In the genomic region with DNA sequence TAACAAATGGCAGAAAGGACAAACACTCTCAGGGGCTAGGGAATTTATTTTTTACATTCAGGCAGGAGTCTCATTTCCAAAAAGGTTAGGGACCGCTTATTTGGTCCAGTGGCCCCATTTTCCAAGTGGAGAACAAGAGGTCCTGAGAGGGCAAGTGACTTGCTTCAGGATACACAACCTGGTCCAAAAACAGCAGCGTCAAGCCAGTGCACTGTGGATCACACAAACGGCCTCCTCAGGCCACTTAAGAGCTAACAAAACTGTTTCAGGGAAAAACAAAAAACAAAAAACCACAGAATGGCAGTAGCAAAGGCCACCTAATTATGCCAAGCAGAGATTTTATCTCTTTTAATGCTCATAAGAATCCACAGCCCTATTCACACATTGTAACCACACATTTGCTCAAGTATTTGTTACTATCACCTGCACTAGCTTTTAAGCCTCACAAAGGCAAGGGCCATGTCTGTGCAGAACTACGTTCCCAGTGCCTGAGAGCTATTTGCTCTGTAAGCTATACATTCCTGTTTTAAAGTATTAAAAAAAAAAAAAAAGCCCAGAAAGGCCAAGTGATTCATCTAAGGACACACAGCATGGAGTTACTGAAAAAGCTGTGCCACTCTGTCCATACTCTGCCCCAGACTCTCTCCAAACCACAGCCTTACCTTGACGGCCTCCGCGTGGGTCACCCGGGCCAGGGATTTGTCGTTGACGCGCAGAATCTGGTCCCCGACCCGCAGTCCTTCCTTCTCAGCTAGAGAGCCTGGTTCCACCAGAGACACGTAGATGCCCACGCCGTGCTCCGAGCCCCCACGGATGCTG, we compare ENCODE assay signal across 8 cellular contexts. TPM values are rescaled to one million over a fixed set of nuclear protein-coding genes. Genes with fewer than 3 reads are reported as not detected.
A peak's percentile ranks its signal among the peaks of the same experiment; 100 is the strongest.
DNase-seq lines count a peak whose midpoint lies in the region; ATAC-seq lines count a peak whose summit lies in the region.

No MANE protein-coding gene starts in this region.

- H3K18ac ChIP-seq in trophoblast cell (ENCODE audit: low read length), result no peak overlapping the region

- H3K4me3 ChIP-seq in NT2/D1 (ENCODE audit: insufficient read length, low read depth), result peak overlapping the region; percentile 73
- H3K4me3 ChIP-seq in trophoblast cell (ENCODE audit: low read depth, low read length), result peak overlapping the region; percentile 80

- no peaks in the 10 kb centered on the region for H3K9me3 Mint-ChIP-seq in effector memory CD8-positive, alpha-beta T cell

- peak overlapping the region; percentile 86 to 87 for H3K4me3 Mint-ChIP-seq in effector memory CD8-positive, alpha-beta T cell

- in situ Hi-C loops in Caki2 (cut with HindIII; ENCODE audit: low pct_unique_long_range_greater_than_20kb, low sequenced_read_pairs), result no loop called here

- no peak overlapping the region for H2AFZ ChIP-seq in trophoblast cell (ENCODE audit: insufficient read depth, low read length, poor library complexity)

- peak overlapping the region; percentile 85 for H3K9ac ChIP-seq in NT2/D1 (ENCODE audit: insufficient read length, low read depth)
- H3K9ac ChIP-seq in trophoblast cell (ENCODE audit: low read length), result no peak overlapping the region

- no CpG with 5 or more reads among the region's 18 CpGs for WGBS in trophoblast cell (ENCODE audit: extremely low coverage, insufficient coverage, insufficient read length)

- H3K23ac ChIP-seq in trophoblast cell (ENCODE audit: low read length), result no peak overlapping the region

- H3K36me3 Mint-ChIP-seq in effector memory CD8-positive, alpha-beta T cell (ENCODE audit: insufficient read depth), result peaks cover 48% of the 10 kb centered on the region

- H3K9me3 ChIP-seq in NT2/D1 (ENCODE audit: insufficient read depth, low read length), result no peaks in the 10 kb centered on the region
- H3K9me3 ChIP-seq in trophoblast cell (ENCODE audit: insufficient read depth, low read depth, low read length), result peaks cover 2% of the 10 kb centered on the region

- peaks cover 12% of the 10 kb centered on the region for H3K79me1 ChIP-seq in trophoblast cell (ENCODE audit: low read length)

- no peak overlapping the region for H4K12ac ChIP-seq in trophoblast cell (ENCODE audit: low read depth, low read length)

- peaks cover 0 to 9% of the 10 kb centered on the region in 2 donors for H3K27me3 Mint-ChIP-seq in effector memory CD8-positive, alpha-beta T cell

- H2BK5ac ChIP-seq in trophoblast cell (ENCODE audit: low read depth, low read length, poor library complexity), result no peak overlapping the region

- H3K79me2 ChIP-seq in trophoblast cell (ENCODE audit: control insufficient read depth, insufficient read depth, low read length, poor library complexity), result peaks cover 4% of the 10 kb centered on the region

- no peak overlapping the region for H2BK120ac ChIP-seq in trophoblast cell (ENCODE audit: insufficient read depth, low read length, poor library complexity)

- H3K27ac ChIP-seq in trophoblast cell (ENCODE audit: low read depth, low read length), result no peak overlapping the region

- H3K4me1 ChIP-seq in NT2/D1 (ENCODE audit: insufficient read depth, insufficient read length) (peaks cover 11% of the 10 kb centered on the region), trophoblast cell (ENCODE audit: control insufficient read depth in 1 of 2, insufficient read depth in 2 of 2, low read length in 2 of 2) (peaks cover 8 to 19% of the 10 kb centered on the region in 2 experiments)

- ATAC-seq in effector memory CD8-positive, alpha-beta T cell (replicated peaks), result peak; percentile 35

- H3K4me2 ChIP-seq in trophoblast cell (ENCODE audit: low read length), result peak overlapping the region; percentile 73

- H4K91ac ChIP-seq in trophoblast cell (ENCODE audit: low read depth, low read length), result no peak overlapping the region

- no peaks in the 10 kb centered on the region for H3K36me3 ChIP-seq in NT2/D1 (ENCODE audit: insufficient read depth, insufficient read length, low read length)
- no peaks in the 10 kb centered on the region for H3K36me3 ChIP-seq in trophoblast cell (ENCODE audit: control insufficient read depth in 1 of 2, insufficient read depth in 2 of 2, low read length in 2 of 2)

- peak overlapping the region; percentile 90 to 93 for H3K27ac Mint-ChIP-seq in effector memory CD8-positive, alpha-beta T cell

- H3K14ac ChIP-seq in trophoblast cell (ENCODE audit: low read length), result no peak overlapping the region

- H2AK5ac ChIP-seq in trophoblast cell (ENCODE audit: low read length), result no peak overlapping the region

- H3K4me1 Mint-ChIP-seq in effector memory CD8-positive, alpha-beta T cell (ENCODE audit: low read depth in 2 of 2), result peaks cover 36% of the 10 kb centered on the region in 2 donors

- H3K27me3 ChIP-seq in NT2/D1 (ENCODE audit: insufficient read depth, insufficient read length), result peaks cover 14% of the 10 kb centered on the region
- H3K27me3 ChIP-seq in trophoblast cell (ENCODE audit: insufficient read depth, low read length), result no peaks in the 10 kb centered on the region

- H2BK12ac ChIP-seq in trophoblast cell (ENCODE audit: low read length), result no peak overlapping the region

- peak; percentile 10 for DNase-seq in Caki2 (ENCODE audit: low read depth)
- DNase-seq in NT2/D1 (ENCODE audit: low read depth, low spot score), result no peak
- DNase-seq in effector memory CD8-positive, alpha-beta T cell, result peak in 1 of 3 experiments; percentile 29
- no peak for DNase-seq in trophoblast cell
- DNase-seq in activated effector memory CD4-positive, alpha-beta T cell treated with Interleukin-2 at 50 U/mL for 16 hours, result no peak
- DNase-seq in SKM-1 treated with dmso at 0.1 percent for 144 hours (lab: John Stamatoyannopoulos, UW; ENCODE audit: unreplicated experiment), result no peak
- DNase-seq in HT-29 (ENCODE audit: low spot score), result no peak
- no peak for DNase-seq in NCI-H82 treated with DMSO at 0.1 percent for 48 hours (lab: John Stamatoyannopoulos, UW; ENCODE audit: unreplicated experiment)

- no peak overlapping the region for H4K8ac ChIP-seq in trophoblast cell (ENCODE audit: low read depth, low read length)

- no peak overlapping the region for H3K4ac ChIP-seq in trophoblast cell (ENCODE audit: low read depth, low read length)

RNA-seq across cellular contexts. Expression of a gene that starts 1.5 kb away (rescaled TPM):
- total RNA-seq in Caki2 (2014; rRNA removed; shearing (Covaris generic); ENCODE audit: low replicate concordance), result 3.9 and 6.6 TPM in 2 replicates
- polyA plus RNA-seq in trophoblast cell (2013), result 16.1 and 16.7 TPM in 2 replicates
- total RNA-seq in HT-29 (2014; rRNA removed; shearing (Covaris generic)), result 0.61 and 0.78 TPM in 2 replicates
